Comparison of ENCODE assay signal across 18 cellular contexts in the genomic region with DNA sequence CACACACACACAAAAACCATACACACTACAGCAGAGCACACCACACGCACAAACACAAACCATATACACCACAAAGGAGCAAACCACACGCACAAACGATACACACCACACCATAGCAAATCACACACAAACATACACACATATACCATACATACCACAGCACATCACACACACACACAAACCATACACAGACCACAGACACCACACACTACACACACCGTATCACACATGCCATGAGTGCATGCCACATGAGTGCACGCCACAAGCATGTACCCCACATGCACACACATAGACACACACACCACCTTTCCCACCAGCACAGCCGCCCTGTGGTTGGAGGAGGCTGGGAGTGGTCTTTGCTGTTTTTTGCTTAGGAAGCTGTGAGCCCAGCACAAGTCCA.
DNase-seq lines count a peak whose midpoint lies in the region; ATAC-seq, FAIRE-seq and TF ChIP-seq lines count a peak whose summit lies in the region.
"Had no signal": no experiment of that assay in that cellular context is flagged by ENCODE, and none has a peak within 500 bp of the region (broad histone marks: within the 10 kb centered on the region; RNA-seq: fewer than 3 reads in every experiment).

No MANE protein-coding gene starts in this region.

- POLR2A ChIA-PET in HepG2 (lab: Yijun Ruan, JAX): no interaction called here

- no peak overlapping the region for H3K4me2 ChIP-seq in HepG2 (ENCODE audit: low read depth, low read length)
- H3K4me2 ChIP-seq: A549, GM23338 had no signal

- DNase-seq in HepG2 (ENCODE audit: low spot score) (no peak), right lobe of liver (no peak), endodermal cell (no peak), retina (peak; percentile 53), NCI-H1105 (lab: John Stamatoyannopoulos, UW) (no peak), LoVo (ENCODE audit: low spot score) (no peak)
- no peak for DNase-seq in activated T-helper 1 cell treated with anti-CD3 and anti-CD28 coated beads, Interleukin-12 subunit alpha, Interleukin-12 subunit beta, Interleukin-2, Interleukin-4 antibody, amounts not matched to agents 30 ng/mL and 10 ng/mL and 1 ng/mL, durations not matched to agents 14 hours and 24 hours and 36 hours (ENCODE audit: low spot score)
- no peak for DNase-seq in activated T-cell treated with anti-CD3 and anti-CD28 coated beads, Interleukin-2, amount 50 U/mL, for 1 hour
- DNase-seq: AML-193; Caco-2; CD4-positive, alpha-beta T cell; GDM1 had no signal

- H3K9ac ChIP-seq in HepG2 (ENCODE audit: insufficient read depth, low read depth, low read length) (no peak overlapping the region), endodermal cell (ENCODE audit: extremely low read depth, low read length, poor library complexity, severe bottlenecking) (no peak overlapping the region)

- H3K27me3 Mint-ChIP-seq in endodermal cell (ENCODE audit: insufficient read depth): peaks cover 2% of the 10 kb centered on the region
- no peaks in the 10 kb centered on the region for H3K27me3 Mint-ChIP-seq in activated T-helper 1 cell treated with anti-CD3 and anti-CD28 coated beads, Interleukin-12 subunit alpha, Interleukin-12 subunit beta, Interleukin-2, Interleukin-4 antibody, amounts not matched to agents 30 ng/mL and 10 ng/mL and 1 ng/mL, durations not matched to agents 14 hours and 24 hours and 36 hours (ENCODE audit: insufficient read depth)
- H3K27me3 Mint-ChIP-seq: CD4-positive, alpha-beta T cell had no signal

- H2AFZ ChIP-seq in HepG2 (ENCODE audit: low read length): no peak overlapping the region
- H2AFZ ChIP-seq: GM23338 had no signal

- TF ChIP-seq RAD21 in HepG2 (CRISPR knock-in tag; IDR thresholded peaks at IDR 0.05): no peak

- in situ Hi-C loops in HepG2 (cut with HindIII; ENCODE audit: extremely low pct_ligation_motif_present, low pct_unique_long_range_greater_than_20kb): no loop called here

- CTCF ChIA-PET in HepG2 (lab: Yijun Ruan, JAX; ENCODE audit: low intra/inter-chr PET ratio, low total read pairs): no interaction called here

- H3K79me2 ChIP-seq in HepG2 (ENCODE audit: insufficient read depth, low read length): no peaks in the 10 kb centered on the region

- H3K36me3 ChIP-seq in HepG2 (replicated peaks in 1 of 2; ENCODE audit: control insufficient read depth in 1 of 2, insufficient read depth in 2 of 2, low read length in 2 of 2) (no peaks in the 10 kb centered on the region; a peak in 1 of 5 replicates), right lobe of liver (no peaks in the 10 kb centered on the region), endodermal cell (ENCODE audit: control insufficient read depth, insufficient read depth, low read length) (no peaks in the 10 kb centered on the region)

- TF ChIP-seq EP300 in HepG2 (IDR thresholded peaks at IDR 0.05; ENCODE audit: low read depth in 2 of 2, low read length in 2 of 2) (no peak), HepG2 (CRISPR knock-in tag; IDR thresholded peaks at IDR 0.05; ENCODE audit: borderline replicate concordance) (no peak)

- no TSS peak for BruUV-seq in HepG2 (replicated peaks; lab: Mats Ljungman, UMichigan)

- H3K27ac Mint-ChIP-seq in endodermal cell: no peak overlapping the region
- no peak overlapping the region for H3K27ac Mint-ChIP-seq in activated T-helper 1 cell treated with anti-CD3 and anti-CD28 coated beads, Interleukin-12 subunit alpha, Interleukin-12 subunit beta, Interleukin-2, Interleukin-4 antibody, amounts not matched to agents 30 ng/mL and 10 ng/mL and 1 ng/mL, durations not matched to agents 14 hours and 24 hours and 36 hours
- H3K27ac Mint-ChIP-seq: CD4-positive, alpha-beta T cell; GM23338 had no signal

- 54% methylated on average over 6 of the region's 6 CpGs for WGBS in HepG2 (ENCODE audit: low lambda C conversion rate)
- WGBS in right lobe of liver (ENCODE audit: insufficient coverage, low coverage, low lambda C conversion rate, missing lambda C conversion rate): 68% methylated on average over 5 of the region's 6 CpGs
- 80 to 92% methylated on average over 4 to 5 of the region's 6 CpGs for WGBS in endodermal cell (ENCODE audit: insufficient coverage in 1 of 2, insufficient read length in 1 of 2), 2 experiments

- no peaks in the 10 kb centered on the region for H3K36me3 Mint-ChIP-seq in endodermal cell (ENCODE audit: low read depth)
- H3K36me3 Mint-ChIP-seq in activated T-helper 1 cell treated with anti-CD3 and anti-CD28 coated beads, Interleukin-12 subunit alpha, Interleukin-12 subunit beta, Interleukin-2, Interleukin-4 antibody, amounts not matched to agents 30 ng/mL and 10 ng/mL and 1 ng/mL, durations not matched to agents 14 hours and 24 hours and 36 hours (ENCODE audit: low read depth): no peaks in the 10 kb centered on the region

- H3K4me1 ChIP-seq in HepG2 (ENCODE audit: insufficient read depth, low read length): no peaks in the 10 kb centered on the region
- H3K4me1 ChIP-seq in right lobe of liver: no peaks in the 10 kb centered on the region
- H3K4me1 ChIP-seq in endodermal cell (ENCODE audit: control insufficient read depth, insufficient read depth, low read length): no peaks in the 10 kb centered on the region
- H3K4me1 ChIP-seq: A549, Caco-2 had no signal

- peaks cover 8% of the 10 kb centered on the region for H3K9me3 Mint-ChIP-seq in endodermal cell
- no peaks in the 10 kb centered on the region for H3K9me3 Mint-ChIP-seq in activated T-helper 1 cell treated with anti-CD3 and anti-CD28 coated beads, Interleukin-12 subunit alpha, Interleukin-12 subunit beta, Interleukin-2, Interleukin-4 antibody, amounts not matched to agents 30 ng/mL and 10 ng/mL and 1 ng/mL, durations not matched to agents 14 hours and 24 hours and 36 hours
- H3K9me3 Mint-ChIP-seq: CD4-positive, alpha-beta T cell; GM23338 had no signal

- H3K27me3 ChIP-seq in HepG2 (ENCODE audit: control insufficient read depth in 1 of 2, insufficient read depth in 2 of 2, low read length in 2 of 2) (peaks cover 2 to 12% of the 10 kb centered on the region in 2 experiments; a peak in 2 of 5 replicates), right lobe of liver (no peaks in the 10 kb centered on the region), endodermal cell (ENCODE audit: control insufficient read depth, insufficient read depth, low read length, poor library complexity, severe bottlenecking) (no peaks in the 10 kb centered on the region)

- peak; percentile 54 for FAIRE-seq in HepG2 (lab: Jason Lieb, UNC)
- FAIRE-seq: D721Med, GM18507 had no signal

- H4K20me1 ChIP-seq in HepG2 (ENCODE audit: insufficient read depth, low read length): no peaks in the 10 kb centered on the region

- H3K4me3 Mint-ChIP-seq in endodermal cell: no peak overlapping the region
- H3K4me3 Mint-ChIP-seq in activated T-helper 1 cell treated with anti-CD3 and anti-CD28 coated beads, Interleukin-12 subunit alpha, Interleukin-12 subunit beta, Interleukin-2, Interleukin-4 antibody, amounts not matched to agents 30 ng/mL and 10 ng/mL and 1 ng/mL, durations not matched to agents 14 hours and 24 hours and 36 hours: no peak overlapping the region
- H3K4me3 Mint-ChIP-seq: CD4-positive, alpha-beta T cell; GM23338 had no signal

- H3K4me1 Mint-ChIP-seq in endodermal cell: no peaks in the 10 kb centered on the region
- H3K4me1 Mint-ChIP-seq in activated T-helper 1 cell treated with anti-CD3 and anti-CD28 coated beads, Interleukin-12 subunit alpha, Interleukin-12 subunit beta, Interleukin-2, Interleukin-4 antibody, amounts not matched to agents 30 ng/mL and 10 ng/mL and 1 ng/mL, durations not matched to agents 14 hours and 24 hours and 36 hours (ENCODE audit: low read depth): no peaks in the 10 kb centered on the region

- H3K27ac ChIP-seq in HepG2 (ENCODE audit: extremely low read length, insufficient read depth, low read length): no peak overlapping the region
- H3K27ac ChIP-seq in right lobe of liver: no peak overlapping the region
- H3K27ac ChIP-seq in endodermal cell (ENCODE audit: low read depth, low read length): peak overlapping the region; percentile 78
- H3K27ac ChIP-seq: 22Rv1, A549, C4-2B had no signal

- intact Hi-C loops in HepG2 (cut with micrococcal nuclease; ENCODE audit: unreplicated experiment) (no loop called here), right lobe of liver (cut with DNase I) (no loop called here)
- intact Hi-C loops in activated T-helper 1 cell treated with anti-CD3 and anti-CD28 coated beads, Interleukin-12 subunit alpha, Interleukin-12 subunit beta, Interleukin-2, Interleukin-4 antibody, amounts not matched to agents 30 ng/mL and 10 ng/mL and 1 ng/mL, durations not matched to agents 14 hours and 24 hours and 36 hours (cut with micrococcal nuclease): no loop called here

- TF ChIP-seq CTCF in HepG2 (CRISPR knock-in tag; IDR thresholded peaks at IDR 0.05): no peak
- no peak for TF ChIP-seq CTCF in right lobe of liver (IDR thresholded peaks at IDR 0.05)
- no peak for TF ChIP-seq CTCF in endodermal cell (conservative IDR thresholded peaks at IDR 0.05)

- no peak for TF ChIP-seq POLR2A in HepG2 (IDR thresholded peaks at IDR 0.05; ENCODE audit: insufficient read depth in 1 of 2, low read depth in 2 of 2, low read length in 2 of 2)
- no peak for TF ChIP-seq POLR2A in right lobe of liver (IDR thresholded peaks at IDR 0.05)

- H3K4me3 ChIP-seq in HepG2 (replicated peaks in 1 of 3; ENCODE audit: insufficient read depth in 1 of 3, low read depth in 2 of 3, low read length in 3 of 3) (no peak overlapping the region), right lobe of liver (no peak overlapping the region), endodermal cell (ENCODE audit: low read length) (no peak overlapping the region)
- H3K4me3 ChIP-seq: A549, GM23338 had no signal

- H3K9me3 ChIP-seq in HepG2 (ENCODE audit: low read length) (no peaks in the 10 kb centered on the region), right lobe of liver (no peaks in the 10 kb centered on the region), endodermal cell (ENCODE audit: control insufficient read depth, low read length) (peaks cover 6% of the 10 kb centered on the region)
- H3K9me3 ChIP-seq: A549, Caco-2 had no signal

- ATAC-seq in HepG2 (no peak), right lobe of liver (no peak)
- ATAC-seq: A549 had no signal

TF ChIP-seq in HepG2, 621 proteins besides CTCF, POLR2A, EP300 and RAD21 (continues in another document):
- no peak for TF ChIP-seq ZFP1 (CRISPR knock-in tag; IDR thresholded peaks at IDR 0.05)
- TF ChIP-seq, protein P1, sequence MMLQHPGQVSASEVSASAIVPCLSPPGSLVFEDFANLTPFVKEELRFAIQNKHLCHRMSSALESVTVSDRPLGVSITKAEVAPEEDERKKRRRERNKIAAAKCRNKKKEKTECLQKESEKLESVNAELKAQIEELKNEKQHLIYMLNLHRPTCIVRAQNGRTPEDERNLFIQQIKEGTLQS (CRISPR knock-in tag; IDR thresholded peaks at IDR 0.05): no peak
- TF ChIP-seq ZNF615 (CRISPR knock-in tag; IDR thresholded peaks at IDR 0.05; ENCODE audit: borderline replicate concordance): no peak
- TF ChIP-seq, protein P2, sequence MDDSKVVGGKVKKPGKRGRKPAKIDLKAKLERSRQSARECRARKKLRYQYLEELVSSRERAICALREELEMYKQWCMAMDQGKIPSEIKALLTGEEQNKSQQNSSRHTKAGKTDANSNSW (CRISPR knock-in tag; IDR thresholded peaks at IDR 0.05; ENCODE audit: borderline replicate concordance): no peak
- TF ChIP-seq FOXP1 (IDR thresholded peaks at IDR 0.05): no peak
- no peak for TF ChIP-seq FOXP1 (CRISPR knock-in tag; IDR thresholded peaks at IDR 0.05)
- peak; percentile 53; the same call in 1 of the 2 replicates for TF ChIP-seq IKZF1 (IDR thresholded peaks at IDR 0.05)
